ENCODE assay signal across 19 cellular contexts in the genomic region with DNA sequence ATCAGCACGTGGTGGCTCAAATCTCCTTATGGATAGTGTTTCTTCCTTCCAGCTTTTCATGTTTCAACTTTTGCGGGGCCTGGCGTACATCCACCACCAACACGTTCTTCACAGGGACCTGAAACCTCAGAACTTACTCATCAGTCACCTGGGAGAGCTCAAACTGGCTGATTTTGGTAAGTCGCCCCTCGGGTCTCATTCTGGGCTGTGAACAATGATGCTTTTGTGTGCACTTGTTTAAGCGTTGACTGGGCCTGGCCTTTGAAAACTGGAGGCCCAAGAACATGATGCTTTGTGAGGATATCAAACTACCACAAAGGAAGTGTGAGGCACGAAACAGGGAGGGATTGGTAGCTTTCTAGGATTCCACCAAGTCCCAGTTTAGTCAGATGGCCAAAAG. TPM values are rescaled to one million over a fixed set of nuclear protein-coding genes. Genes with fewer than 3 reads are reported as not detected.
DNase-seq lines count a peak whose midpoint lies in the region; ATAC-seq and TF ChIP-seq lines count a peak whose summit lies in the region.
"Had no signal": no experiment of that assay in that cellular context is flagged by ENCODE, and none has a peak within 500 bp of the region (broad histone marks: within the 10 kb centered on the region; RNA-seq: fewer than 3 reads in every experiment).

No MANE protein-coding gene starts in this region.

- peaks cover 5% of the 10 kb centered on the region for H3K27me3 ChIP-seq in DND-41 (ENCODE audit: insufficient read depth, low read length, poor library complexity)
- H3K27me3 ChIP-seq in PC-3 (ENCODE audit: low read length), result no peaks in the 10 kb centered on the region
- no peaks in the 10 kb centered on the region for H3K27me3 ChIP-seq in brain microvascular endothelial cell (replicated peaks)

- no peak overlapping the region for H3K9ac ChIP-seq in DND-41 (ENCODE audit: low read depth, low read length)
- no peak overlapping the region for H3K9ac ChIP-seq in PC-3 (ENCODE audit: low read length)

- H3K4me2 ChIP-seq in DND-41 (ENCODE audit: insufficient read depth, low read length) (no peak overlapping the region), PC-3 (ENCODE audit: low read length) (no peak overlapping the region)

- H2AFZ ChIP-seq in DND-41 (ENCODE audit: low read depth, low read length) (peak overlapping the region; percentile 7; the same call in 1 of the 2 replicates), PC-3 (ENCODE audit: low read length) (peak overlapping the region; percentile 31; the same call in 1 of the 2 replicates)

- BruUV-seq in PC-3 (replicated peaks; lab: Mats Ljungman, UMichigan), result no TSS peak

- H3K4me1 ChIP-seq in DND-41 (ENCODE audit: insufficient read depth, low read length), result no peaks in the 10 kb centered on the region
- no peaks in the 10 kb centered on the region for H3K4me1 ChIP-seq in PC-3 (ENCODE audit: insufficient read depth, low read length)

- peaks cover 3% of the 10 kb centered on the region for H3K9me3 Mint-ChIP-seq in progenitor cell of endocrine pancreas (ENCODE audit: low read depth)
- H3K9me3 Mint-ChIP-seq in stimulated activated naive B cell treated with anti-CD40 and anti-IgM and Interleukin-4, amounts not matched to agents 10 μg/mL and 1 μg/mL and 100 μg/mL, for 72 hours, result peaks cover 0 to 2% of the 10 kb centered on the region in 2 donors
- H3K9me3 Mint-ChIP-seq: HFFc6 had no signal

- H3K27ac Mint-ChIP-seq in progenitor cell of endocrine pancreas, result peak overlapping the region; percentile 2
- no peak overlapping the region for H3K27ac Mint-ChIP-seq in stimulated activated naive B cell treated with anti-CD40 and anti-IgM and Interleukin-4, amounts not matched to agents 10 μg/mL and 1 μg/mL and 100 μg/mL, for 72 hours
- H3K27ac Mint-ChIP-seq: HFFc6 had no signal

- in situ Hi-C loops in brain microvascular endothelial cell (cut with HindIII; ENCODE audit: low pct_ligation_motif_present, low sequenced_read_pairs), result no loop called here

- no peaks in the 10 kb centered on the region for H3K79me2 ChIP-seq in DND-41 (ENCODE audit: insufficient read depth, low read length)
- H3K79me2 ChIP-seq in PC-3 (ENCODE audit: low read length), result no peaks in the 10 kb centered on the region

- no peaks in the 10 kb centered on the region for H3K9me2 ChIP-seq in PC-3 (replicated peaks; ENCODE audit: low read length)

- POLR2A ChIA-PET in PC-3 (lab: Charles Lee; ENCODE audit: unreplicated experiment), result no interaction called here

- H3K36me3 Mint-ChIP-seq in progenitor cell of endocrine pancreas (ENCODE audit: insufficient read depth), result no peaks in the 10 kb centered on the region
- H3K36me3 Mint-ChIP-seq in stimulated activated naive B cell treated with anti-CD40 and anti-IgM and Interleukin-4, amounts not matched to agents 10 μg/mL and 1 μg/mL and 100 μg/mL, for 72 hours, result no peaks in the 10 kb centered on the region

- no peaks in the 10 kb centered on the region for H3F3A ChIP-seq in PC-3 (ENCODE audit: low read length, unreplicated experiment)

- H3K36me3 ChIP-seq in DND-41 (ENCODE audit: insufficient read depth, low read length), result no peaks in the 10 kb centered on the region
- no peaks in the 10 kb centered on the region for H3K36me3 ChIP-seq in PC-3 (ENCODE audit: low read depth, low read length)
- H3K36me3 ChIP-seq in brain microvascular endothelial cell (replicated peaks), result no peaks in the 10 kb centered on the region

- H3K4me3 Mint-ChIP-seq in progenitor cell of endocrine pancreas (ENCODE audit: low read depth), result no peak overlapping the region
- no peak overlapping the region for H3K4me3 Mint-ChIP-seq in stimulated activated naive B cell treated with anti-CD40 and anti-IgM and Interleukin-4, amounts not matched to agents 10 μg/mL and 1 μg/mL and 100 μg/mL, for 72 hours
- H3K4me3 Mint-ChIP-seq: HFFc6 had no signal

- intact Hi-C loops in PC-3 (cut with micrococcal nuclease), result no loop called here

- DNase-seq in DND-41, result no peak
- DNase-seq in PC-3, result peak; percentile 53
- DNase-seq in islet precursor cell, result peak; percentile 84
- DNase-seq in progenitor cell of endocrine pancreas (ENCODE audit: low spot score, unreplicated experiment), result no peak
- no peak for DNase-seq in activated T-cell treated with anti-CD3 and anti-CD28 coated beads, Interleukin-2, amount 50 U/mL, for 1 hour
- DNase-seq in brain microvascular endothelial cell, result no peak
- DNase-seq in stimulated activated naive B cell treated with anti-CD40 and anti-IgM and Interleukin-4, amounts not matched to agents 10 μg/mL and 1 μg/mL and 100 μg/mL, for 72 hours, result no peak
- DNase-seq: C1 segment of cervical spinal cord, DMS 273 treated with DMSO at 0.1 percent for 48 hours, HFFc6, MM.1S, NCI-H1105, NCI-H187, NCI-H345, NCI-H526 treated with DMSO at 0.1 percent for 48 hours, RPMI8226 had no signal

- CTCF ChIA-PET in PC-3 (lab: Charles Lee), result no interaction called here

- no peaks in the 10 kb centered on the region for H4K20me1 ChIP-seq in DND-41 (ENCODE audit: insufficient read depth, low read length)
- H4K20me1 ChIP-seq in PC-3 (ENCODE audit: low read length), result no peaks in the 10 kb centered on the region

- H3K4me3 ChIP-seq in DND-41 (ENCODE audit: low read depth in 1 of 2, low read length in 2 of 2) (no peak overlapping the region), PC-3 (ENCODE audit: low read length) (no peak overlapping the region), brain microvascular endothelial cell (ENCODE audit: low read depth, low read length) (no peak overlapping the region)

- H3K4me1 Mint-ChIP-seq in progenitor cell of endocrine pancreas (ENCODE audit: low read depth), result no peaks in the 10 kb centered on the region
- H3K4me1 Mint-ChIP-seq in stimulated activated naive B cell treated with anti-CD40 and anti-IgM and Interleukin-4, amounts not matched to agents 10 μg/mL and 1 μg/mL and 100 μg/mL, for 72 hours, result no peaks in the 10 kb centered on the region

- no peak overlapping the region for H3K27ac ChIP-seq in DND-41 (ENCODE audit: low read length)
- H3K27ac ChIP-seq in PC-3 (ENCODE audit: low read length), result no peak overlapping the region
- no peak overlapping the region for H3K27ac ChIP-seq in brain microvascular endothelial cell

- no peak for ATAC-seq in DND-41 (ENCODE audit: insufficient read depth, low read depth)
- ATAC-seq in PC-3, result no peak
- no peak for ATAC-seq in GM21619 (IDR thresholded peaks at IDR 0.05; ENCODE audit: unreplicated experiment)
- no peak for ATAC-seq in stimulated activated naive B cell treated with anti-CD40 and anti-IgM and Interleukin-4, amounts not matched to agents 10 μg/mL and 1 μg/mL and 100 μg/mL, for 72 hours (replicated peaks)

- TF ChIP-seq CTCF in DND-41 (IDR thresholded peaks at IDR 0.05; ENCODE audit: borderline replicate concordance, extremely low read depth, low read length, poor library complexity, severe bottlenecking), result no peak
- no peak for TF ChIP-seq CTCF in PC-3 (conservative IDR thresholded peaks at IDR 0.05; ENCODE audit: low read depth, low read length)
- no peak for TF ChIP-seq CTCF in progenitor cell of endocrine pancreas (IDR thresholded peaks at IDR 0.05; ENCODE audit: unreplicated experiment)
- no peak for TF ChIP-seq CTCF in brain microvascular endothelial cell (IDR thresholded peaks at IDR 0.05; ENCODE audit: low read depth, low read length, missing control alignments)

- no peaks in the 10 kb centered on the region for H3K9me3 ChIP-seq in DND-41 (ENCODE audit: insufficient read depth, low read length, severe bottlenecking)
- H3K9me3 ChIP-seq in PC-3 (ENCODE audit: low read length), result no peaks in the 10 kb centered on the region

- H3K27me3 Mint-ChIP-seq in progenitor cell of endocrine pancreas, result no peaks in the 10 kb centered on the region
- peaks cover 13 to 17% of the 10 kb centered on the region in 2 donors for H3K27me3 Mint-ChIP-seq in stimulated activated naive B cell treated with anti-CD40 and anti-IgM and Interleukin-4, amounts not matched to agents 10 μg/mL and 1 μg/mL and 100 μg/mL, for 72 hours

RNA-seq across cellular contexts. Expression of gene CDK15, which starts 27.5 kb away (rescaled TPM):
- total RNA-seq in PC-3 (2014; rRNA removed) (2.4 TPM in 1 of 2 replicates, not detected in the other), progenitor cell of endocrine pancreas (0.07 TPM in 1 of 2 replicates, not detected in the other)
- total RNA-seq: H1, OCI-LY7 had no signal

RNA-seq across cellular contexts. Expression of gene ALS2, which starts 53.1 kb away (rescaled TPM):
- 20.4 and 23.8 TPM in 2 replicates for total RNA-seq in PC-3 (2014; rRNA removed)
- total RNA-seq in progenitor cell of endocrine pancreas, result 48.1 and 50.2 TPM in 2 replicates

Comparison
In these comparisons a context has a peak if more than half of its experiments do, and no peak if none do; other contexts are left out.
1. DNase-seq: peak in PC-3 (single experiment) and islet precursor cell (single experiment); none in DND-41 (single experiment), progenitor cell of endocrine pancreas (single experiment), activated T-cell treated with anti-CD3 and anti-CD28 coated beads, Interleukin-2, amount 50 U/mL, for 1 hour (single experiment), brain microvascular endothelial cell (single experiment) and stimulated activated naive B cell treated with anti-CD40 and anti-IgM and Interleukin-4, amounts not matched to agents 10 μg/mL and 1 μg/mL and 100 μg/mL, for 72 hours (single experiment).